10 cellular contexts compared by ENCODE assay signal in the genomic region with DNA sequence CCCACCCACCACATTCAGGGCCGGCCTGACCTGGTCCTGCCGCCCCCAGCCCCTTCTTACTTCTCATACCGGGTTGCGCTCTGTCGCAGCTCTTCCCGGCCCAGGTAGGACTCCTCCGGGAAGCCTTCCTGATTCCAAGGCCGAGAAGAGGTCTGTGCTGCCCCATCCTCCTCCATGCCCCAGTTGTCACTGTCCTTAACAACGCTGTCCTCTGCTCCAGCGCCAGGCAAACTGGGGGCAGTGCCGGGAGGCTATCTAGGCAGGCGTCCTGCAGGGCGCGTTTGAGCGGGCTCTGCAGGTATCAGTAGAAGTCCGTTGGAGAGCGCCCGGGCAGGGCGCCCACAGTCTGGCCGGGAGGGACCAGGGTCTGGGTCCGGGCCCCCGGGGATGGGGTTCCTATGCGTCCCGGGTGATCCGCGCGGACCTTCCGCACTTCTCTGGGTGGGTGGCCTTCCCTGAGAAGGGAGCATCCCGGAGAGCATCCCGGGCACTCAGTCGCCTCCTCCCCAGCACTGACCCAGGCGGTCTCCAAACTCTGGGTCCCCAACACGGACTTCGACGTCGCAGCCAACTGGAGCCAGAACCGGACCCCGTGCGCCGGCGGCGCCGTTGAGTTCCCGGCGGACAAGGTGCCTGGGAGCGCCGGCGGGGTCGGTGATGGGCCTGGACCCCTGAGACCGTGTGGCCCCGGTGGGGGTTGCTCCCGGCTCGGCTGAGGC. TPM values are rescaled to one million over a fixed set of nuclear protein-coding genes. Genes with fewer than 3 reads are reported as not detected.
DNase-seq lines count a peak whose midpoint lies in the region; ATAC-seq and TF ChIP-seq lines count a peak whose summit lies in the region.
"Had no signal": no experiment of that assay in that cellular context is flagged by ENCODE, and none has a peak within 500 bp of the region (broad histone marks: within the 10 kb centered on the region; RNA-seq: fewer than 3 reads in every experiment).

No MANE protein-coding gene starts in this region.

- intact Hi-C loops in esophagus muscularis mucosa (cut with DNase I), result no loop called here

- no peak overlapping the region for H3K4me3 ChIP-seq in DOHH2 (ENCODE audit: low read length)
- peak overlapping the region; percentile 27 to 44 (median 32) for H3K4me3 ChIP-seq in esophagus muscularis mucosa
- H3K4me3 ChIP-seq in rectal smooth muscle tissue (ENCODE audit: low read length), result peak overlapping the region; percentile 63
- H3K4me3 ChIP-seq: tibial artery had no signal

- H3K79me2 ChIP-seq in DOHH2 (ENCODE audit: control insufficient read depth, low read length), result no peaks in the 10 kb centered on the region

- H3K4me2 ChIP-seq in DOHH2 (ENCODE audit: low read length), result peak overlapping the region; percentile 19; the same call in 1 of the 2 replicates

- DNase-seq in NCI-H69 (lab: John Stamatoyannopoulos, UW), result peak; percentile 24
- DNase-seq in esophagus muscularis mucosa (ENCODE audit: extremely low spot score), result no peak
- DNase-seq in SKM-1 treated with dmso at 0.1 percent for 144 hours (lab: John Stamatoyannopoulos, UW; ENCODE audit: unreplicated experiment), result no peak
- DNase-seq: immature natural killer cell, T-helper 9 cell, tibial artery had no signal

- no peaks in the 10 kb centered on the region for H3K9me2 ChIP-seq in DOHH2 (replicated peaks; ENCODE audit: control insufficient read depth, low read length)

- H4K20me1 ChIP-seq in DOHH2 (ENCODE audit: control insufficient read depth, insufficient read depth, low read depth, low read length), result no peaks in the 10 kb centered on the region; the same call in 1 of the 2 replicates

- H3K9ac ChIP-seq in rectal smooth muscle tissue (ENCODE audit: low read length), result no peak overlapping the region

- H3K27ac ChIP-seq in DOHH2 (ENCODE audit: low read depth, low read length) (no peak overlapping the region), esophagus muscularis mucosa (replicated peaks in 1 of 4) (no peak overlapping the region), rectal smooth muscle tissue (ENCODE audit: low read depth, low read length) (no peak overlapping the region)
- H3K27ac ChIP-seq: tibial artery had no signal

- 6% methylated on average over 11 of the region's 53 CpGs for WGBS in esophagus muscularis mucosa

- H3K27me3 ChIP-seq in DOHH2 (ENCODE audit: control insufficient read depth, low read length) (peaks cover 24% of the 10 kb centered on the region), esophagus muscularis mucosa (peaks cover 0 to 62% (median 24%) of the 10 kb centered on the region in 4 donors), rectal smooth muscle tissue (ENCODE audit: control insufficient read depth, insufficient read depth, low read length) (peaks cover 15% of the 10 kb centered on the region)

- H3K9me3 ChIP-seq in DOHH2 (ENCODE audit: control insufficient read depth, insufficient read depth, low read length) (peaks cover 2% of the 10 kb centered on the region; the same call in 1 of the 2 replicates), esophagus muscularis mucosa (no peaks in the 10 kb centered on the region)
- H3K9me3 ChIP-seq: tibial artery had no signal

- H3K4me1 ChIP-seq in DOHH2 (ENCODE audit: control insufficient read depth, low read length) (peaks cover 20% of the 10 kb centered on the region), esophagus muscularis mucosa (peaks cover 16 to 25% (median 23%) of the 10 kb centered on the region in 4 donors), rectal smooth muscle tissue (ENCODE audit: control insufficient read depth, insufficient read depth, low read length) (no peaks in the 10 kb centered on the region)

- ATAC-seq in GM19463 (IDR thresholded peaks at IDR 0.05; ENCODE audit: unreplicated experiment) (no peak), GM21528 (IDR thresholded peaks at IDR 0.05; ENCODE audit: low FRiP score, unreplicated experiment) (no peak)

- no peak for TF ChIP-seq POLR2A in esophagus muscularis mucosa (IDR thresholded peaks at IDR 0.05; ENCODE audit: low read depth)

- TF ChIP-seq CTCF in DOHH2 (IDR thresholded peaks at IDR 0.05; ENCODE audit: low read depth, low read length, poor library complexity, severe bottlenecking) (no peak), esophagus muscularis mucosa (IDR thresholded peaks at IDR 0.05) (no peak)

- H3K36me3 ChIP-seq in DOHH2 (ENCODE audit: control insufficient read depth, low read length) (no peaks in the 10 kb centered on the region), esophagus muscularis mucosa (no peaks in the 10 kb centered on the region), rectal smooth muscle tissue (ENCODE audit: control insufficient read depth, insufficient read depth, low read length) (no peaks in the 10 kb centered on the region)
- H3K36me3 ChIP-seq: tibial artery had no signal

- H3F3A ChIP-seq in DOHH2 (ENCODE audit: control insufficient read depth, insufficient read depth), result peaks cover 3% of the 10 kb centered on the region; the same call in 1 of the 2 replicates

- no peak for TF ChIP-seq EP300 in esophagus muscularis mucosa (IDR thresholded peaks at IDR 0.05)

RNA-seq across cellular contexts. Expression of a gene that starts 0.9 kb away (rescaled TPM):
- under 1 TPM in 2 of 4 donors, not detected in 2; 0.11 to 0.32 TPM for total RNA-seq in esophagus muscularis mucosa
